In genomic region chr14:78448483-78449094, GRCh38 we compare ENCODE assay signal across 8 cellular contexts.
DNase-seq lines count a peak whose midpoint lies in the region; ATAC-seq, FAIRE-seq and TF ChIP-seq lines count a peak whose summit lies in the region.

No MANE protein-coding gene starts in this region.

- FAIRE-seq in H54 (lab: Jason Lieb, UNC), result no peak

- H3K4me2 ChIP-seq in MM.1S (ENCODE audit: low read depth, low read length), result no peak overlapping the region

- no peaks in the 10 kb centered on the region for H3K9me3 Mint-ChIP-seq in T-helper 2 cell treated with Interferon-gamma antibody and Interleukin-4, amounts not matched to agents 5 μg/mL and 100 μg/mL, for 36 hours

- H3K27me3 Mint-ChIP-seq in T-helper 2 cell treated with Interferon-gamma antibody and Interleukin-4, amounts not matched to agents 5 μg/mL and 100 μg/mL, for 36 hours (ENCODE audit: low read depth), result no peaks in the 10 kb centered on the region

- no peak overlapping the region for H3K27ac ChIP-seq in MM.1S (ENCODE audit: low read length)

- H3K9ac ChIP-seq in MM.1S (ENCODE audit: low read length), result no peak overlapping the region

- no peak overlapping the region for H3K4me3 Mint-ChIP-seq in T-helper 2 cell treated with Interferon-gamma antibody and Interleukin-4, amounts not matched to agents 5 μg/mL and 100 μg/mL, for 36 hours

- H3K9me3 ChIP-seq in MM.1S (replicated peaks; ENCODE audit: insufficient read depth, low read length), result no peaks in the 10 kb centered on the region

- no peak for TF ChIP-seq POLR2A in H54 (IDR thresholded peaks at IDR 0.05; ENCODE audit: low read depth, low read length)

- peaks cover 1% of the 10 kb centered on the region for H3K4me1 Mint-ChIP-seq in T-helper 2 cell treated with Interferon-gamma antibody and Interleukin-4, amounts not matched to agents 5 μg/mL and 100 μg/mL, for 36 hours (ENCODE audit: low read depth)

- no peak overlapping the region for H2AFZ ChIP-seq in MM.1S (ENCODE audit: low read length)

- no peaks in the 10 kb centered on the region for H3K4me1 ChIP-seq in MM.1S (ENCODE audit: low read length)

- no peak overlapping the region for H3K4me3 ChIP-seq in MM.1S (ENCODE audit: low read length)
- H3K4me3 ChIP-seq in fibroblast of pulmonary artery (replicated peaks; ENCODE audit: low read depth, low read length), result no peak overlapping the region

- peak; percentile 65 for DNase-seq in activated effector memory CD4-positive, alpha-beta T cell treated with anti-CD3 and anti-CD28 coated beads, Interleukin-2, amount 50 U/mL, for 16 hours
- no peak for DNase-seq in activated effector memory CD4-positive, alpha-beta T cell treated with Interleukin-2 at 50 U/mL for 16 hours
- DNase-seq in H54 (ENCODE audit: insufficient read length, low spot score) (peak; percentile 19), MM.1S (peak; percentile 41), fibroblast of pulmonary artery (ENCODE audit: low read depth) (peak; percentile 2), pons (ENCODE audit: low spot score) (peak; percentile 72)
- DNase-seq in T-helper 2 cell treated with Interferon-gamma antibody and Interleukin-4, amounts not matched to agents 5 μg/mL and 100 μg/mL, for 36 hours (ENCODE audit: low spot score), result peak; percentile 13

- no peaks in the 10 kb centered on the region for H4K20me1 ChIP-seq in MM.1S (ENCODE audit: insufficient read depth, low read length)

- no peaks in the 10 kb centered on the region for H3K36me3 Mint-ChIP-seq in T-helper 2 cell treated with Interferon-gamma antibody and Interleukin-4, amounts not matched to agents 5 μg/mL and 100 μg/mL, for 36 hours (ENCODE audit: low read depth)

- H3K79me2 ChIP-seq in MM.1S (ENCODE audit: low read length), result no peaks in the 10 kb centered on the region

- H3K36me3 ChIP-seq in MM.1S (replicated peaks; ENCODE audit: insufficient read depth, low read length), result no peaks in the 10 kb centered on the region

- TF ChIP-seq CTCF in MM.1S (IDR thresholded peaks at IDR 0.05; ENCODE audit: low read length) (peak; percentile 55), fibroblast of pulmonary artery (IDR thresholded peaks at IDR 0.05; ENCODE audit: low read length, missing control alignments) (peak; percentile 28)

- no peak overlapping the region for H3K27ac Mint-ChIP-seq in T-helper 2 cell treated with Interferon-gamma antibody and Interleukin-4, amounts not matched to agents 5 μg/mL and 100 μg/mL, for 36 hours

- no peak for ATAC-seq in GM19467 (IDR thresholded peaks at IDR 0.05; ENCODE audit: unreplicated experiment)

- no peaks in the 10 kb centered on the region for H3K9me2 ChIP-seq in MM.1S (replicated peaks; ENCODE audit: insufficient read depth, low read length)

- H3K27me3 ChIP-seq in MM.1S (replicated peaks; ENCODE audit: insufficient read depth, low read length), result no peaks in the 10 kb centered on the region

- H3F3A ChIP-seq in MM.1S (ENCODE audit: insufficient read depth, low read length), result no peaks in the 10 kb centered on the region
